ENCODE assay signal across 27 cellular contexts in the genomic region with DNA sequence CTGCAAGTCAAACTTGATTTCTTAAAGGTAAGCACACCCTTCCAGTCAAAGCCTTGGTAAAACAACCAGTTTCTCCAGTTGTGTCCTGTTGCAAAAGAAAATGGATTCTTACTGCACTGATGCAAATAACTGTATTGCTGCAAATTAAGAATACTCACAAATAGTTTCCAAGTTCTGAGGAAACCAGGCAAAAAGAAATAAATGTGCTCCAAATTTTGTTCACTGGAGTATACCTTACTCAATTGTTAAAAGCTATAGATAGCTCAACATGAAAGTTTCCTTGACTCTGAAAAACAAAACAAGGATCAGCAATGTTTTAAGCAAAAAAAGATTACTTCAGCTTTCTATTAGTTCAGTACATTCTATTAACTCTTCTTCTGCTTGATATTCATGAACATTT.
DNase-seq lines count a peak whose midpoint lies in the region; ATAC-seq, FAIRE-seq and TF ChIP-seq lines count a peak whose summit lies in the region.
"Had no signal": no experiment of that assay in that cellular context is flagged by ENCODE, and none has a peak within 500 bp of the region (broad histone marks: within the 10 kb centered on the region; RNA-seq: fewer than 3 reads in every experiment).

No MANE protein-coding gene starts in this region.

- H3K4me1 ChIP-seq in HepG2 (ENCODE audit: insufficient read depth, low read length) (no peaks in the 10 kb centered on the region), right lobe of liver (peaks cover 0 to 13% (median 0%) of the 10 kb centered on the region in 4 donors), endodermal cell (ENCODE audit: control insufficient read depth, insufficient read depth, low read length) (no peaks in the 10 kb centered on the region), prostate gland (replicated peaks) (no peaks in the 10 kb centered on the region)
- H3K4me1 ChIP-seq: A549, SJSA1 had no signal

- H3K9ac ChIP-seq in HepG2 (ENCODE audit: insufficient read depth, low read depth, low read length) = no peak overlapping the region
- H3K9ac ChIP-seq in endodermal cell (ENCODE audit: extremely low read depth, low read length, poor library complexity, severe bottlenecking) = no peak overlapping the region
- H3K9ac ChIP-seq: GM23248, KMS-11 had no signal

- no peaks in the 10 kb centered on the region for H3K4me1 Mint-ChIP-seq in endodermal cell
- H3K4me1 Mint-ChIP-seq: CD4-positive, alpha-beta memory T cell had no signal

- H3K9me3 Mint-ChIP-seq in endodermal cell = peaks cover 62% of the 10 kb centered on the region

- H2AFZ ChIP-seq in HepG2 (ENCODE audit: low read length) = no peak overlapping the region
- H2AFZ ChIP-seq: GM23248, PC-9 had no signal

- no peak overlapping the region for H3K4me2 ChIP-seq in HepG2 (ENCODE audit: low read depth, low read length)
- H3K4me2 ChIP-seq: A549, KMS-11, PC-9 had no signal

- ATAC-seq in HepG2 (no peak), right lobe of liver (no peak), HG02571 (IDR thresholded peaks at IDR 0.05; ENCODE audit: unreplicated experiment) (no peak)
- ATAC-seq: A549, T-cell had no signal

- no peak for TF ChIP-seq POLR2A in HepG2 (IDR thresholded peaks at IDR 0.05; ENCODE audit: insufficient read depth in 1 of 2, low read depth in 2 of 2, low read length in 2 of 2)
- TF ChIP-seq POLR2A in right lobe of liver (IDR thresholded peaks at IDR 0.05) = no peak
- no peak for TF ChIP-seq POLR2A in prostate gland (IDR thresholded peaks at IDR 0.05)

- no peak for TF ChIP-seq EP300 in HepG2 (IDR thresholded peaks at IDR 0.05; ENCODE audit: low read depth in 2 of 2, low read length in 2 of 2)
- TF ChIP-seq EP300 in HepG2 (CRISPR knock-in tag; IDR thresholded peaks at IDR 0.05; ENCODE audit: borderline replicate concordance) = no peak

- no peak overlapping the region for H3K4me3 ChIP-seq in HepG2 (replicated peaks in 1 of 3; ENCODE audit: insufficient read depth in 1 of 3, low read depth in 2 of 3, low read length in 3 of 3)
- H3K4me3 ChIP-seq in right lobe of liver = no peak overlapping the region
- peak overlapping the region; percentile 58 for H3K4me3 ChIP-seq in endodermal cell (ENCODE audit: low read length)
- H3K4me3 ChIP-seq in prostate gland = no peak overlapping the region
- H3K4me3 ChIP-seq: A549, GM23248, PC-9, SJSA1 had no signal

- BruUV-seq in HepG2 (replicated peaks; lab: Mats Ljungman, UMichigan) = no TSS peak

- H3K9me3 ChIP-seq in HepG2 (ENCODE audit: low read length) = peaks cover 9% of the 10 kb centered on the region
- H3K9me3 ChIP-seq in right lobe of liver = no peaks in the 10 kb centered on the region
- H3K9me3 ChIP-seq in endodermal cell (ENCODE audit: control insufficient read depth, low read length) = peaks cover 35% of the 10 kb centered on the region
- peaks cover 4% of the 10 kb centered on the region for H3K9me3 ChIP-seq in prostate gland
- H3K9me3 ChIP-seq: A549, SJSA1 had no signal

- H3K36me3 ChIP-seq in HepG2 (replicated peaks in 1 of 2; ENCODE audit: control insufficient read depth in 1 of 2, insufficient read depth in 2 of 2, low read length in 2 of 2) = no peaks in the 10 kb centered on the region
- H3K36me3 ChIP-seq in right lobe of liver = no peaks in the 10 kb centered on the region
- no peaks in the 10 kb centered on the region for H3K36me3 ChIP-seq in endodermal cell (ENCODE audit: control insufficient read depth, insufficient read depth, low read length)
- no peaks in the 10 kb centered on the region for H3K36me3 ChIP-seq in prostate gland
- H3K36me3 ChIP-seq: SJSA1 had no signal

- H4K20me1 ChIP-seq in HepG2 (ENCODE audit: insufficient read depth, low read length) = no peaks in the 10 kb centered on the region

- in situ Hi-C loops in HepG2 (cut with HindIII; ENCODE audit: extremely low pct_ligation_motif_present, low pct_unique_long_range_greater_than_20kb) = no loop called here

- no peak for TF ChIP-seq CTCF in HepG2 (CRISPR knock-in tag; IDR thresholded peaks at IDR 0.05)
- no peak for TF ChIP-seq CTCF in right lobe of liver (IDR thresholded peaks at IDR 0.05)
- no peak for TF ChIP-seq CTCF in endodermal cell (conservative IDR thresholded peaks at IDR 0.05)
- TF ChIP-seq CTCF in prostate gland (IDR thresholded peaks at IDR 0.05) = no peak

- H3K27me3 ChIP-seq in HepG2 (ENCODE audit: control insufficient read depth in 1 of 2, insufficient read depth in 2 of 2, low read length in 2 of 2) = no peaks in the 10 kb centered on the region
- no peaks in the 10 kb centered on the region for H3K27me3 ChIP-seq in right lobe of liver
- H3K27me3 ChIP-seq in endodermal cell (ENCODE audit: control insufficient read depth, insufficient read depth, low read length, poor library complexity, severe bottlenecking) = no peaks in the 10 kb centered on the region
- no peaks in the 10 kb centered on the region for H3K27me3 ChIP-seq in prostate gland (replicated peaks; ENCODE audit: insufficient read depth)

- H3K4me3 Mint-ChIP-seq in endodermal cell = no peak overlapping the region
- H3K4me3 Mint-ChIP-seq: CD4-positive, alpha-beta memory T cell; HFFc6; T-cell had no signal

- H3K27ac ChIP-seq in HepG2 (ENCODE audit: extremely low read length, insufficient read depth, low read length) = no peak overlapping the region
- no peak overlapping the region for H3K27ac ChIP-seq in right lobe of liver
- no peak overlapping the region for H3K27ac ChIP-seq in endodermal cell (ENCODE audit: low read depth, low read length)
- no peak overlapping the region for H3K27ac ChIP-seq in prostate gland
- H3K27ac ChIP-seq: A549, GM23248, KMS-11, PC-9, SJSA1 had no signal

- POLR2A ChIA-PET in HepG2 (lab: Yijun Ruan, JAX) (no interaction called here), HEK293T (lab: Yijun Ruan, JAX) (no interaction called here)

- no peaks in the 10 kb centered on the region for H3K79me2 ChIP-seq in HepG2 (ENCODE audit: insufficient read depth, low read length)

- CTCF ChIA-PET in HepG2 (lab: Yijun Ruan, JAX; ENCODE audit: low intra/inter-chr PET ratio, low total read pairs) = no interaction called here
- CTCF ChIA-PET in HEK293T (lab: Yijun Ruan, JAX) = no interaction called here

- intact Hi-C loops in HepG2 (cut with micrococcal nuclease; ENCODE audit: unreplicated experiment) = no loop called here
- intact Hi-C loops in right lobe of liver (cut with DNase I) = no loop called here
- intact Hi-C loops in prostate gland (cut with DNase I) = no loop called here

- FAIRE-seq in HepG2 (lab: Jason Lieb, UNC) = no peak
- FAIRE-seq: A549 had no signal

- H3K27ac Mint-ChIP-seq in endodermal cell = no peak overlapping the region
- H3K27ac Mint-ChIP-seq: CD4-positive, alpha-beta memory T cell; HFFc6; T-cell had no signal

- DNase-seq in HepG2 (ENCODE audit: low spot score) (no peak), right lobe of liver (no peak), OCI-M1 (lab: John Stamatoyannopoulos, UW) (peak; percentile 34), endodermal cell (no peak), prostate gland (ENCODE audit: low spot score) (no peak), HEK293T (ENCODE audit: extremely low spot score) (no peak)
- DNase-seq: C1 segment of cervical spinal cord, COR-L47, GM23248, H7, HFFc6, IMR-90, MM.1S, NCI-H1092 treated with DMSO at 0.1 percent for 48 hours, NCI-H1436 treated with DMSO at 0.1 percent for 48 hours, NCI-H187 treated with DMSO at 0.1 percent for 48 hours, NCI-H446, NCI-H524 treated with DMSO at 0.1 percent for 48 hours, NCI-H774, PC-9, Right ventricle myocardium superior, T-cell had no signal

- H3K36me3 Mint-ChIP-seq in endodermal cell (ENCODE audit: low read depth) = peaks cover 24% of the 10 kb centered on the region

- TF ChIP-seq RAD21 in HepG2 (CRISPR knock-in tag; IDR thresholded peaks at IDR 0.05) = no peak

- H3K27me3 Mint-ChIP-seq in endodermal cell (ENCODE audit: insufficient read depth) = no peaks in the 10 kb centered on the region
- H3K27me3 Mint-ChIP-seq: CD4-positive, alpha-beta memory T cell; T-cell had no signal

TF ChIP-seq in HepG2, 621 proteins besides CTCF, POLR2A, EP300 and RAD21 (continues in another document):
- TF ChIP-seq PBX3 (CRISPR knock-in tag; IDR thresholded peaks at IDR 0.05; ENCODE audit: borderline replicate concordance) = no peak
- no peak for TF ChIP-seq ZMYM4 (CRISPR knock-in tag; IDR thresholded peaks at IDR 0.05)
- TF ChIP-seq MEIS2 (CRISPR knock-in tag; IDR thresholded peaks at IDR 0.05) = no peak
- 0 out of 2 replicates have a peak, but pooled peaks have one; percentile 31 for TF ChIP-seq TOPORS (CRISPR knock-in tag; IDR thresholded peaks at IDR 0.05)
- TF ChIP-seq NR3C1 (CRISPR knock-in tag; IDR thresholded peaks at IDR 0.05) = no peak

TF ChIP-seq in HEK293T, 16 proteins besides CTCF, POLR2A, EP300 and RAD21:
- TF ChIP-seq CTBP1 (IDR thresholded peaks at IDR 0.05; ENCODE audit: borderline replicate concordance) = no peak
- no peak for TF ChIP-seq ARNT (IDR thresholded peaks at IDR 0.05)
- TF ChIP-seq FOXA1 (IDR thresholded peaks at IDR 0.05) = no peak
- TF ChIP-seq TARDBP (IDR thresholded peaks at IDR 0.05) = no peak
- TF ChIP-seq BHLHE40 (IDR thresholded peaks at IDR 0.05; ENCODE audit: borderline replicate concordance) = no peak
- no peak for TF ChIP-seq FOXM1 (IDR thresholded peaks at IDR 0.05; ENCODE audit: borderline replicate concordance)
- no peak for TF ChIP-seq SP1 (IDR thresholded peaks at IDR 0.05)
- no peak for TF ChIP-seq PKNOX1 (IDR thresholded peaks at IDR 0.05)
- no peak for TF ChIP-seq L3MBTL2 (conservative IDR thresholded peaks at IDR 0.05)
- no peak for TF ChIP-seq LEF1 (IDR thresholded peaks at IDR 0.05; ENCODE audit: borderline replicate concordance)
- no peak for TF ChIP-seq SUZ12 (IDR thresholded peaks at IDR 0.05)
- TF ChIP-seq ZNF384 (IDR thresholded peaks at IDR 0.05) = no peak
- no peak for TF ChIP-seq FOXK2 (IDR thresholded peaks at IDR 0.05)
- TF ChIP-seq NFRKB (IDR thresholded peaks at IDR 0.05) = no peak
